ENCODE assay signal across 18 cellular contexts in genomic region chr11:117428856-117429229, GRCh38.
A peak's percentile ranks its signal among the peaks of the same experiment; 100 is the strongest.
DNase-seq lines count a peak whose midpoint lies in the region; ATAC-seq and TF ChIP-seq lines count a peak whose summit lies in the region.
"Had no signal": no experiment of that assay in that cellular context is flagged by ENCODE, and none has a peak within 500 bp of the region (broad histone marks: within the 10 kb centered on the region; RNA-seq: fewer than 3 reads in every experiment).

No MANE protein-coding gene starts in this region.

- no peak overlapping the region for H3K4me3 ChIP-seq in GM06990 (replicated peaks; ENCODE audit: low read depth, low read length)
- no peak overlapping the region for H3K4me3 ChIP-seq in Karpas-422 (ENCODE audit: low read length)
- no peak overlapping the region for H3K4me3 ChIP-seq in Panc1 (ENCODE audit: low read depth in 2 of 2, low read length in 2 of 2)
- H3K4me3 ChIP-seq in endodermal cell (ENCODE audit: low read length), result no peak overlapping the region
- H3K4me3 ChIP-seq: BLaER1 treated with 17β-estradiol and CSF1 and Interleukin-3, amounts not matched to agents 10 nM and 100 nM had no signal

- H3K9me2 ChIP-seq in Karpas-422 (replicated peaks; ENCODE audit: insufficient read depth, low read length), result no peaks in the 10 kb centered on the region

- intact Hi-C loops in Panc1 (cut with micrococcal nuclease; ENCODE audit: unreplicated experiment), result loop anchor here (5.0 to 10.0 kb wide), 2 partner anchors 193 to 526 kb away; no protein-coding TSS in a partner anchor

- no peaks in the 10 kb centered on the region for H3K79me2 ChIP-seq in Karpas-422 (ENCODE audit: low read length)

- H3K4me1 ChIP-seq in Karpas-422 (ENCODE audit: low read length) (peaks cover 9% of the 10 kb centered on the region), Panc1 (ENCODE audit: control insufficient read depth, insufficient read depth, low read length) (no peaks in the 10 kb centered on the region), endodermal cell (ENCODE audit: control insufficient read depth, insufficient read depth, low read length) (peaks cover 7% of the 10 kb centered on the region)

- no peaks in the 10 kb centered on the region for H4K20me1 ChIP-seq in Karpas-422 (ENCODE audit: insufficient read depth, low read depth, low read length)

- CTCF ChIA-PET in Panc1 (lab: Charles Lee), result interaction anchor here (1.4 kb wide), 1 partner anchor 381 kb away, joined by 4 read pairs; no protein-coding TSS in a partner anchor

- H3K27ac ChIP-seq in Karpas-422 (ENCODE audit: low read length) (no peak overlapping the region), Panc1 (ENCODE audit: low read length) (no peak overlapping the region), endodermal cell (ENCODE audit: low read depth, low read length) (no peak overlapping the region)
- H3K27ac ChIP-seq: BLaER1 treated with 17β-estradiol and CSF1 and Interleukin-3, amounts not matched to agents 10 nM and 100 nM; RWPE1 had no signal

- TF ChIP-seq CTCF in GM06990 (IDR thresholded peaks at IDR 0.05; ENCODE audit: insufficient read depth, low read length, poor library complexity, severe bottlenecking) (peak; percentile 23), Panc1 (IDR thresholded peaks at IDR 0.05) (no peak), endodermal cell (conservative IDR thresholded peaks at IDR 0.05) (peak; percentile 40)

- H3K27me3 Mint-ChIP-seq in endodermal cell (ENCODE audit: insufficient read depth), result peaks cover 31% of the 10 kb centered on the region
- H3K27me3 Mint-ChIP-seq in activated T-cell treated with anti-CD3 and anti-CD28 coated beads, Interleukin-2, amount 50 U/mL, for 72 hours (ENCODE audit: low read depth), result no peaks in the 10 kb centered on the region

- H3K9me3 ChIP-seq in Karpas-422 (ENCODE audit: low read length), result no peaks in the 10 kb centered on the region
- H3K9me3 ChIP-seq in Panc1 (ENCODE audit: control insufficient read depth, insufficient read depth, low read depth, low read length), result no peaks in the 10 kb centered on the region
- H3K9me3 ChIP-seq in endodermal cell (ENCODE audit: control insufficient read depth, low read length), result no peaks in the 10 kb centered on the region
- H3K9me3 ChIP-seq: BLaER1 treated with 17β-estradiol and CSF1 and Interleukin-3, amounts not matched to agents 10 nM and 100 nM had no signal

- no TSS peak for BruUV-seq in Panc1 (replicated peaks; lab: Mats Ljungman, UMichigan)

- DNase-seq in GM06990 (ENCODE audit: extremely low read depth, insufficient read length), result no peak
- DNase-seq in Karpas-422, result peak; percentile 57
- no peak for DNase-seq in Panc1 (ENCODE audit: low read depth, low spot score)
- no peak for DNase-seq in endodermal cell
- DNase-seq in activated T-cell treated with anti-CD3 and anti-CD28 coated beads, Interleukin-2, amount 50 U/mL, for 72 hours, result no peak
- DNase-seq in activated T-cell treated with anti-CD3 and anti-CD28 coated beads, Interleukin-2, amount 50 U/mL, for 48 hours, result no peak
- DNase-seq: CD8-positive, alpha-beta memory T cell; NCI-H1417; NCI-H187 treated with DMSO at 0.1 percent for 48 hours; NCI-H226; NCI-H526; NK-92 treated with Interleukin-12 subunit alpha and Interleukin-12 subunit beta, amount 100 ng/mL, for 24 hours; SIG-M5; T-helper 1 cell had no signal

- no peak overlapping the region for H3K4me3 Mint-ChIP-seq in endodermal cell
- H3K4me3 Mint-ChIP-seq in activated T-cell treated with anti-CD3 and anti-CD28 coated beads, Interleukin-2, amount 50 U/mL, for 72 hours, result no peak overlapping the region
- H3K4me3 Mint-ChIP-seq: CD8-positive, alpha-beta memory T cell had no signal

- WGBS in endodermal cell (ENCODE audit: insufficient coverage in 1 of 2, insufficient read length in 1 of 2), 2 experiments, result 79 to 96% methylated on average over 3 to 7 of the region's 7 CpGs

- no peak overlapping the region for H3K27ac Mint-ChIP-seq in endodermal cell
- no peak overlapping the region for H3K27ac Mint-ChIP-seq in activated T-cell treated with anti-CD3 and anti-CD28 coated beads, Interleukin-2, amount 50 U/mL, for 72 hours

- 0 out of 2 replicates have a peak, but pooled peaks have one; percentile 14 for ATAC-seq in Panc1
- no peak for ATAC-seq in activated T-cell treated with anti-CD3 and anti-CD28 coated beads, Interleukin-2, amount 50 U/mL, for 72 hours (replicated peaks in 1 of 2)
- no peak for ATAC-seq in GM19463 (IDR thresholded peaks at IDR 0.05; ENCODE audit: unreplicated experiment)
- ATAC-seq: SK-N-SH treated with all-trans-retinoic acid at 6 μM for 48 hours had no signal

- H3K9me3 Mint-ChIP-seq in endodermal cell, result no peaks in the 10 kb centered on the region
- no peaks in the 10 kb centered on the region for H3K9me3 Mint-ChIP-seq in activated T-cell treated with anti-CD3 and anti-CD28 coated beads, Interleukin-2, amount 50 U/mL, for 72 hours
- H3K9me3 Mint-ChIP-seq: CD8-positive, alpha-beta memory T cell had no signal

- POLR2A ChIA-PET in Panc1 (lab: Charles Lee), result no interaction called here

- H3K27me3 ChIP-seq in GM06990 (replicated peaks; ENCODE audit: control insufficient read depth, insufficient read depth, low read length) (no peaks in the 10 kb centered on the region), Karpas-422 (ENCODE audit: low read length) (no peaks in the 10 kb centered on the region), Panc1 (ENCODE audit: control insufficient read depth, insufficient read depth, low read length) (no peaks in the 10 kb centered on the region; the same call in 1 of the 2 replicates), endodermal cell (ENCODE audit: control insufficient read depth, insufficient read depth, low read length, poor library complexity, severe bottlenecking) (peaks cover 29% of the 10 kb centered on the region)
- H3K27me3 ChIP-seq: BLaER1 treated with 17β-estradiol and CSF1 and Interleukin-3, amounts not matched to agents 10 nM and 100 nM had no signal

- no peak overlapping the region for H2AFZ ChIP-seq in Karpas-422 (ENCODE audit: low read length)

- no peaks in the 10 kb centered on the region for H3K36me3 Mint-ChIP-seq in endodermal cell (ENCODE audit: low read depth)
- H3K36me3 Mint-ChIP-seq in activated T-cell treated with anti-CD3 and anti-CD28 coated beads, Interleukin-2, amount 50 U/mL, for 72 hours (ENCODE audit: insufficient read depth in 2 of 2), result no peaks in the 10 kb centered on the region

- in situ Hi-C loops in Panc1 (cut with HindIII; ENCODE audit: low pct_unique_long_range_greater_than_20kb, low sequenced_read_pairs), result loop anchor here (25.0 kb wide), 1 partner anchor 383 kb away; the partner anchor contains the start of gene FXYD2

- H3K9ac ChIP-seq in Karpas-422 (ENCODE audit: low read length), result no peak overlapping the region
- no peak overlapping the region for H3K9ac ChIP-seq in endodermal cell (ENCODE audit: extremely low read depth, low read length, poor library complexity, severe bottlenecking)
- H3K9ac ChIP-seq: BLaER1 treated with 17β-estradiol and CSF1 and Interleukin-3, amounts not matched to agents 10 nM and 100 nM had no signal

- peaks cover 30% of the 10 kb centered on the region for H3K4me1 Mint-ChIP-seq in endodermal cell
- H3K4me1 Mint-ChIP-seq in activated T-cell treated with anti-CD3 and anti-CD28 coated beads, Interleukin-2, amount 50 U/mL, for 72 hours (ENCODE audit: low read depth), result no peaks in the 10 kb centered on the region

- no peak overlapping the region for H3K4me2 ChIP-seq in Karpas-422 (ENCODE audit: low read depth, low read length, poor library complexity, severe bottlenecking)
- H3K4me2 ChIP-seq: BLaER1 treated with 17β-estradiol and CSF1 and Interleukin-3, amounts not matched to agents 10 nM and 100 nM had no signal

- H3K36me3 ChIP-seq in GM06990 (ENCODE audit: control insufficient read depth, insufficient read depth, low read length), result no peaks in the 10 kb centered on the region
- H3K36me3 ChIP-seq in Karpas-422 (ENCODE audit: insufficient read depth, low read length), result no peaks in the 10 kb centered on the region
- H3K36me3 ChIP-seq in Panc1 (ENCODE audit: control insufficient read depth, insufficient read depth, low read length), result no peaks in the 10 kb centered on the region
- no peaks in the 10 kb centered on the region for H3K36me3 ChIP-seq in endodermal cell (ENCODE audit: control insufficient read depth, insufficient read depth, low read length)
- H3K36me3 ChIP-seq: BLaER1 treated with 17β-estradiol and CSF1 and Interleukin-3, amounts not matched to agents 10 nM and 100 nM had no signal
